In the genomic region with DNA sequence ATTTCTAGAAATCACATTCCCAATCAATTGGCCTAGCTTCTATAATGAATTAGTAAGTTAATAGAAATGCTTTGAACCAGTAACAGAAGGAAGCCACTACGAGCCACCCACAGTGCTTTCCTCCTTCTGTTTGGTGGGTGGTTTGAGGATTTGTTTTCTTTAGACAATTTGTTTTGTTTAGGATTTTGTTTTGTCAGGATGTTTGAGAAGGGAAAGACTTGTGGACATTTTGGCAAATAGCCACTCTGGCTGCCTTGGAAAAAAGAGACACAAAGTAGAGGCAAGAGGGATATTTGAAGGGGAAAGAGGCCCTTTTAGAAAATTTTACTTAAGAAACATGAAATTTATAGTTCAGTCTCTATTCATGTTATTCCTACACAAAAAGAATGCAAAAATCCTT, we compare ENCODE assay signal across 1 cellular context.
TF ChIP-seq lines count a peak whose summit lies in the region.

No MANE protein-coding gene starts in this region.

TF ChIP-seq in GM23338, 12 proteins besides CTCF, POLR2A, EP300 and RAD21:
- no peak for TF ChIP-seq STAT1 (IDR thresholded peaks at IDR 0.05; ENCODE audit: unreplicated experiment)
- TF ChIP-seq, protein P1, sequence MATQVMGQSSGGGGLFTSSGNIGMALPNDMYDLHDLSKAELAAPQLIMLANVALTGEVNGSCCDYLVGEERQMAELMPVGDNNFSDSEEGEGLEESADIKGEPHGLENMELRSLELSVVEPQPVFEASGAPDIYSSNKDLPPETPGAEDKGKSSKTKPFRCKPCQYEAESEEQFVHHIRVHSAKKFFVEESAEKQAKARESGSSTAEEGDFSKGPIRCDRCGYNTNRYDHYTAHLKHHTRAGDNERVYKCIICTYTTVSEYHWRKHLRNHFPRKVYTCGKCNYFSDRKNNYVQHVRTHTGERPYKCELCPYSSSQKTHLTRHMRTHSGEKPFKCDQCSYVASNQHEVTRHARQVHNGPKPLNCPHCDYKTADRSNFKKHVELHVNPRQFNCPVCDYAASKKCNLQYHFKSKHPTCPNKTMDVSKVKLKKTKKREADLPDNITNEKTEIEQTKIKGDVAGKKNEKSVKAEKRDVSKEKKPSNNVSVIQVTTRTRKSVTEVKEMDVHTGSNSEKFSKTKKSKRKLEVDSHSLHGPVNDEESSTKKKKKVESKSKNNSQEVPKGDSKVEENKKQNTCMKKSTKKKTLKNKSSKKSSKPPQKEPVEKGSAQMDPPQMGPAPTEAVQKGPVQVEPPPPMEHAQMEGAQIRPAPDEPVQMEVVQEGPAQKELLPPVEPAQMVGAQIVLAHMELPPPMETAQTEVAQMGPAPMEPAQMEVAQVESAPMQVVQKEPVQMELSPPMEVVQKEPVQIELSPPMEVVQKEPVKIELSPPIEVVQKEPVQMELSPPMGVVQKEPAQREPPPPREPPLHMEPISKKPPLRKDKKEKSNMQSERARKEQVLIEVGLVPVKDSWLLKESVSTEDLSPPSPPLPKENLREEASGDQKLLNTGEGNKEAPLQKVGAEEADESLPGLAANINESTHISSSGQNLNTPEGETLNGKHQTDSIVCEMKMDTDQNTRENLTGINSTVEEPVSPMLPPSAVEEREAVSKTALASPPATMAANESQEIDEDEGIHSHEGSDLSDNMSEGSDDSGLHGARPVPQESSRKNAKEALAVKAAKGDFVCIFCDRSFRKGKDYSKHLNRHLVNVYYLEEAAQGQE (IDR thresholded peaks at IDR 0.05; ENCODE audit: unreplicated experiment): no peak
- TF ChIP-seq JUNB (IDR thresholded peaks at IDR 0.05; ENCODE audit: unreplicated experiment): no peak
- no peak for TF ChIP-seq ZNF331 (CRISPR knock-in tag; IDR thresholded peaks at IDR 0.05; ENCODE audit: low read depth)
- TF ChIP-seq NANOG (IDR thresholded peaks at IDR 0.05; ENCODE audit: borderline replicate concordance): no peak
- TF ChIP-seq, protein P2, sequence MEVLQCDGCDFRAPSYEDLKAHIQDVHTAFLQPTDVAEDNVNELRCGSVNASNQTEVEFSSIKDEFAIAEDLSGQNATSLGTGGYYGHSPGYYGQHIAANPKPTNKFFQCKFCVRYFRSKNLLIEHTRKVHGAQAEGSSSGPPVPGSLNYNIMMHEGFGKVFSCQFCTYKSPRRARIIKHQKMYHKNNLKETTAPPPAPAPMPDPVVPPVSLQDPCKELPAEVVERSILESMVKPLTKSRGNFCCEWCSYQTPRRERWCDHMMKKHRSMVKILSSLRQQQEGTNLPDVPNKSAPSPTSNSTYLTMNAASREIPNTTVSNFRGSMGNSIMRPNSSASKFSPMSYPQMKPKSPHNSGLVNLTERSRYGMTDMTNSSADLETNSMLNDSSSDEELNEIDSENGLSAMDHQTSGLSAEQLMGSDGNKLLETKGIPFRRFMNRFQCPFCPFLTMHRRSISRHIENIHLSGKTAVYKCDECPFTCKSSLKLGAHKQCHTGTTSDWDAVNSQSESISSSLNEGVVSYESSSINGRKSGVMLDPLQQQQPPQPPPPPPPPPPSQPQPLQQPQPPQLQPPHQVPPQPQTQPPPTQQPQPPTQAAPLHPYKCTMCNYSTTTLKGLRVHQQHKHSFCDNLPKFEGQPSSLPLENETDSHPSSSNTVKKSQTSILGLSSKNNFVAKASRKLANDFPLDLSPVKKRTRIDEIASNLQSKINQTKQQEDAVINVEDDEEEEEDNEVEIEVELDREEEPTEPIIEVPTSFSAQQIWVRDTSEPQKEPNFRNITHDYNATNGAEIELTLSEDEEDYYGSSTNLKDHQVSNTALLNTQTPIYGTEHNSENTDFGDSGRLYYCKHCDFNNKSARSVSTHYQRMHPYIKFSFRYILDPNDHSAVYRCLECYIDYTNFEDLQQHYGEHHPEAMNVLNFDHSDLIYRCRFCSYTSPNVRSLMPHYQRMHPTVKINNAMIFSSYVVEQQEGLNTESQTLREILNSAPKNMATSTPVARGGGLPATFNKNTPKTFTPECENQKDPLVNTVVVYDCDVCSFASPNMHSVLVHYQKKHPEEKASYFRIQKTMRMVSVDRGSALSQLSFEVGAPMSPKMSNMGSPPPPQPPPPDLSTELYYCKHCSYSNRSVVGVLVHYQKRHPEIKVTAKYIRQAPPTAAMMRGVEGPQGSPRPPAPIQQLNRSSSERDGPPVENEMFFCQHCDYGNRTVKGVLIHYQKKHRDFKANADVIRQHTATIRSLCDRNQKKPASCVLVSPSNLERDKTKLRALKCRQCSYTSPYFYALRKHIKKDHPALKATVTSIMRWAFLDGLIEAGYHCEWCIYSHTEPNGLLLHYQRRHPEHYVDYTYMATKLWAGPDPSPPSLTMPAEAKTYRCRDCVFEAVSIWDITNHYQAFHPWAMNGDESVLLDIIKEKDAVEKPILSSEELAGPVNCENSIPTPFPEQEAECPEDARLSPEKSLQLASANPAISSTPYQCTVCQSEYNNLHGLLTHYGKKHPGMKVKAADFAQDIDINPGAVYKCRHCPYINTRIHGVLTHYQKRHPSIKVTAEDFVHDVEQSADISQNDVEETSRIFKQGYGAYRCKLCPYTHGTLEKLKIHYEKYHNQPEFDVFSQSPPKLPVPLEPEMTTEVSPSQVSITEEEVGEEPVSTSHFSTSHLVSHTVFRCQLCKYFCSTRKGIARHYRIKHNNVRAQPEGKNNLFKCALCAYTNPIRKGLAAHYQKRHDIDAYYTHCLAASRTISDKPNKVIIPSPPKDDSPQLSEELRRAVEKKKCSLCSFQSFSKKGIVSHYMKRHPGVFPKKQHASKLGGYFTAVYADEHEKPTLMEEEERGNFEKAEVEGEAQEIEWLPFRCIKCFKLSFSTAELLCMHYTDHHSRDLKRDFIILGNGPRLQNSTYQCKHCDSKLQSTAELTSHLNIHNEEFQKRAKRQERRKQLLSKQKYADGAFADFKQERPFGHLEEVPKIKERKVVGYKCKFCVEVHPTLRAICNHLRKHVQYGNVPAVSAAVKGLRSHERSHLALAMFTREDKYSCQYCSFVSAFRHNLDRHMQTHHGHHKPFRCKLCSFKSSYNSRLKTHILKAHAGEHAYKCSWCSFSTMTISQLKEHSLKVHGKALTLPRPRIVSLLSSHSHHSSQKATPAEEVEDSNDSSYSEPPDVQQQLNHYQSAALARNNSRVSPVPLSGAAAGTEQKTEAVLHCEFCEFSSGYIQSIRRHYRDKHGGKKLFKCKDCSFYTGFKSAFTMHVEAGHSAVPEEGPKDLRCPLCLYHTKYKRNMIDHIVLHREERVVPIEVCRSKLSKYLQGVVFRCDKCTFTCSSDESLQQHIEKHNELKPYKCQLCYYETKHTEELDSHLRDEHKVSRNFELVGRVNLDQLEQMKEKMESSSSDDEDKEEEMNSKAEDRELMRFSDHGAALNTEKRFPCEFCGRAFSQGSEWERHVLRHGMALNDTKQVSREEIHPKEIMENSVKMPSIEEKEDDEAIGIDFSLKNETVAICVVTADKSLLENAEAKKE (CRISPR knock-in tag; IDR thresholded peaks at IDR 0.05): no peak
- TF ChIP-seq, protein P3, sequence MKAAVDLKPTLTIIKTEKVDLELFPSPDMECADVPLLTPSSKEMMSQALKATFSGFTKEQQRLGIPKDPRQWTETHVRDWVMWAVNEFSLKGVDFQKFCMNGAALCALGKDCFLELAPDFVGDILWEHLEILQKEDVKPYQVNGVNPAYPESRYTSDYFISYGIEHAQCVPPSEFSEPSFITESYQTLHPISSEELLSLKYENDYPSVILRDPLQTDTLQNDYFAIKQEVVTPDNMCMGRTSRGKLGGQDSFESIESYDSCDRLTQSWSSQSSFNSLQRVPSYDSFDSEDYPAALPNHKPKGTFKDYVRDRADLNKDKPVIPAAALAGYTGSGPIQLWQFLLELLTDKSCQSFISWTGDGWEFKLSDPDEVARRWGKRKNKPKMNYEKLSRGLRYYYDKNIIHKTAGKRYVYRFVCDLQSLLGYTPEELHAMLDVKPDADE (IDR thresholded peaks at IDR 0.05): no peak
- TF ChIP-seq CREB1 (CRISPR knock-in tag; IDR thresholded peaks at IDR 0.05; ENCODE audit: low read depth): no peak
- no peak for TF ChIP-seq EZH2phosphoT487 (IDR thresholded peaks at IDR 0.05; ENCODE audit: unreplicated experiment)
- no peak for TF ChIP-seq ZNF114 (CRISPR knock-in tag; IDR thresholded peaks at IDR 0.05)
- no peak for TF ChIP-seq POLR2AphosphoS5 (IDR thresholded peaks at IDR 0.05; ENCODE audit: low read depth)
- no peak for TF ChIP-seq EZH2 (IDR thresholded peaks at IDR 0.05; ENCODE audit: low read depth, unreplicated experiment)
